Comparison of ENCODE assay signal across 8 cellular contexts in the genomic region with DNA sequence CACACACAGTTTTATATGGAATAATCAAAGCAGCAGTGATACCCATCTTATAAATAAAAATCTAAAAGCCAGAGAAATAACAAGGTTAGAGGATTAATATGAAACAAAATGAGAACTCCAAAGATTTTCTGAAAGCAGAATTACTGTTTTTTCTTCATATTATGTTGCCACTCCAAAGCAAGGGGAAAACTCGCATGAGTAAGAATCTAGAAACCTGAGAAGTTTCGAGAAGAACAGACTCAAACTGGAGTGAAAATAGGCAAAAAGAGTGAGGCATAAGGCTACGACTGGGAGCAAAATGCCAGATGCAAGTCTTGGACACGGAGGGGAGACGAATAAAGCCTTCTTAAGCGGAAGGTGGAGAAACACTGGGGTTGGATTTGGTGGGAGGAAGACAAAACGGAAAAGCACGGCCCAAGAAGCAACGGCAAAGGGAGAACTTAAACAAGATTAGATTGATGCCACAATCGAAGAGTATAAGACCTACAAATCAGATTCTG. TPM values are rescaled to one million over a fixed set of nuclear protein-coding genes. Genes with fewer than 3 reads are reported as not detected.
DNase-seq lines count a peak whose midpoint lies in the region; ATAC-seq and TF ChIP-seq lines count a peak whose summit lies in the region.

No MANE protein-coding gene starts in this region.

- H3K36me3 Mint-ChIP-seq in T-helper 17 cell (ENCODE audit: low read depth), result peaks cover 6% of the 10 kb centered on the region

- H3K27ac ChIP-seq in cardiac muscle cell, result peak overlapping the region; percentile 99

- peaks cover 37% of the 10 kb centered on the region for H3K4me1 Mint-ChIP-seq in T-helper 17 cell

- peaks cover 7% of the 10 kb centered on the region for H3K4me1 ChIP-seq in cardiac muscle cell (ENCODE audit: low read depth)

- peak in 1 of 2 donors; percentile 50 for DNase-seq in cardiac muscle cell (ENCODE audit: low read depth in 1 of 2, low spot score in 1 of 2)
- no peak for DNase-seq in cardiac septum (ENCODE audit: low spot score)
- no peak for DNase-seq in T-helper 17 cell
- peak in 1 of 2 donors; percentile 10 for DNase-seq in foreskin fibroblast
- DNase-seq in retinal pigment epithelial cell (ENCODE audit: low read depth), result no peak
- no peak for DNase-seq in HPDE6-E6E7 (ENCODE audit: extremely low spot score)

- H3K36me3 ChIP-seq in cardiac muscle cell, result no peaks in the 10 kb centered on the region

- TF ChIP-seq CTCF in cardiac muscle cell (IDR thresholded peaks at IDR 0.05; ENCODE audit: low read depth, low read length) (no peak), foreskin fibroblast (IDR thresholded peaks at IDR 0.05; ENCODE audit: low read depth, low read length) (no peak), retinal pigment epithelial cell (conservative IDR thresholded peaks at IDR 0.05; ENCODE audit: low read depth, low read length) (no peak)

- H3K27me3 Mint-ChIP-seq in T-helper 17 cell, result peaks cover 5% of the 10 kb centered on the region

- no peaks in the 10 kb centered on the region for H3K9me3 ChIP-seq in cardiac muscle cell (ENCODE audit: low read depth)
- no peaks in the 10 kb centered on the region for H3K9me3 ChIP-seq in T-helper 17 cell (ENCODE audit: control insufficient read depth, low read length, poor library complexity, severe bottlenecking)

- peak overlapping the region; percentile 87 for H3K4me3 ChIP-seq in cardiac muscle cell
- peak overlapping the region; percentile 76 to 93 for H3K4me3 ChIP-seq in foreskin fibroblast (ENCODE audit: low read depth in 1 of 2, low read length in 2 of 2)
- H3K4me3 ChIP-seq in retinal pigment epithelial cell (ENCODE audit: low read length), result peak overlapping the region; percentile 98

- ATAC-seq in T-helper 17 cell (no peak), GM19397 (IDR thresholded peaks at IDR 0.05; ENCODE audit: unreplicated experiment) (no peak), HG02642 (IDR thresholded peaks at IDR 0.05; ENCODE audit: poor library complexity, unreplicated experiment) (no peak)

- peak overlapping the region; percentile 99 for H3K27ac Mint-ChIP-seq in T-helper 17 cell

- H3K27me3 ChIP-seq in cardiac muscle cell, result no peaks in the 10 kb centered on the region

- intact Hi-C loops in cardiac septum (cut with DNase I), result no loop called here

- H3K4me3 Mint-ChIP-seq in T-helper 17 cell, result peak overlapping the region; percentile 98

RNA-seq across cellular contexts. Expression of gene TNPO3, which starts 0.9 kb away (rescaled TPM):
- total RNA-seq in cardiac muscle cell, result 26.9 and 31.1 TPM in 2 replicates
- 21.8 and 32.1 TPM in 2 replicates for polyA plus RNA-seq in cardiac muscle cell
- total RNA-seq in cardiac septum, result 27.7 TPM
- total RNA-seq in T-helper 17 cell, result 10 to 100 TPM; 29.1 to 29.2 TPM
